ENCODE assay signal across 9 cellular contexts in the genomic region with DNA sequence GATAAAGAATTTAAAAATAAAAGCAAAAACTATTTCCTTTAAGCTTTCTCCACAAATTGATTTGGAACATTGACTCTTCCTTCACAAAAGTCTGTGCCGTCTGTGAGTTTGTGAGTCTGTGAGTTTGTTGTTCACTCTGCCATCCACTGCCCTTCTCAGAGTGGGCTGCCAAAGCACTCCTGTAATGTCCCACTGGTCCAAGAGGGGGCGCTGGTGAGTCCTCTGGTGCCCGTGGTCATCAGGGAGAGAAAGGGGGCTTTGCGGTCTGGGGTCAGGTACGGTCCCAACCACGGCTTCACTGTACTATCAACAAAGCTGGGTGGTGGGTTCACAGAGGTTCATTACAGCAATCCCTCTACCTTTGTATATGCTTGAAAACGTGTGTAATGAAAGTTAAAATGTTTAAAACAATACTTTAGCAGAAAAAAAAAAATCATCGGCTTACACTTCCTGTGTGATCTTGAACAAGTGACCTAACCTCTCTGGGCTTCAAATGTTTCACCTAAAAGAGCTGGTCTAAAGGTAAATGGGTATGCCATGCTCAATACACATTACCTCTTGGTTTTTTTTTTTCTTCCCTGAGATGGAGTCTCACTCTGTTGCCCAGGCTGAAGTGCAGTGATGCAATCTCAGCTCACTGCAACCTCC. TPM values are rescaled to one million over a fixed set of nuclear protein-coding genes. Genes with fewer than 3 reads are reported as not detected.
DNase-seq lines count a peak whose midpoint lies in the region; TF ChIP-seq lines count a peak whose summit lies in the region.
"Had no signal": no experiment of that assay in that cellular context is flagged by ENCODE, and none has a peak within 500 bp of the region (broad histone marks: within the 10 kb centered on the region; RNA-seq: fewer than 3 reads in every experiment).

No MANE protein-coding gene starts in this region.

- DNase-seq in NCI-H2196 (lab: John Stamatoyannopoulos, UW; ENCODE audit: unreplicated experiment): peak; percentile 6
- DNase-seq in NCI-H2196 treated with DMSO at 0.1 percent for 48 hours (lab: John Stamatoyannopoulos, UW; ENCODE audit: unreplicated experiment): no peak
- DNase-seq in T-helper 1 cell: peak in 3 of 5 donors; percentile 19 to 38 (median 23)
- no peak for DNase-seq in cardiac fibroblast (ENCODE audit: low read depth in 2 of 2)
- DNase-seq in posterior cingulate gyrus: no peak
- DNase-seq in cerebellum (ENCODE audit: low spot score): no peak
- no peak for DNase-seq in RKO (ENCODE audit: low spot score)

- H3K36me3 ChIP-seq in neural cell (ENCODE audit: insufficient read depth, low read length): no peaks in the 10 kb centered on the region

- no peaks in the 10 kb centered on the region for H3F3A ChIP-seq in neural cell (ENCODE audit: insufficient read depth, low read length, poor library complexity, severe bottlenecking)

- no peak overlapping the region for H3K4me3 ChIP-seq in cardiac fibroblast (replicated peaks in 1 of 2; ENCODE audit: low read depth in 2 of 2, low read length in 2 of 2)
- no peak overlapping the region for H3K4me3 ChIP-seq in neural cell (ENCODE audit: low read length)

- no peak overlapping the region for H3K9ac ChIP-seq in neural cell (ENCODE audit: low read length)

- H4K20me1 ChIP-seq in neural cell (ENCODE audit: insufficient read depth): no peaks in the 10 kb centered on the region

- intact Hi-C loops in posterior cingulate gyrus (cut with DNase I): no loop called here

- H2AFZ ChIP-seq in neural cell (ENCODE audit: low read depth, low read length): no peak overlapping the region

- peak; percentile 90 for TF ChIP-seq CTCF in cardiac fibroblast (IDR thresholded peaks at IDR 0.05; ENCODE audit: low read depth, low read length)
- peak; percentile 24 for TF ChIP-seq CTCF in neural cell (IDR thresholded peaks at IDR 0.05; ENCODE audit: poor library complexity, severe bottlenecking)

- H3K9me3 ChIP-seq in neural cell (ENCODE audit: low read length): no peaks in the 10 kb centered on the region

- no peaks in the 10 kb centered on the region for H3K9me2 ChIP-seq in neural cell (ENCODE audit: insufficient read depth, low read length)

- no peak for TF ChIP-seq EP300 in neural cell (conservative IDR thresholded peaks at IDR 0.05; ENCODE audit: poor library complexity, severe bottlenecking)

- TF ChIP-seq RAD21 in neural cell (conservative IDR thresholded peaks at IDR 0.05): no peak

- peaks cover 29% of the 10 kb centered on the region for H3K27me3 ChIP-seq in neural cell (ENCODE audit: insufficient read depth, low read depth, low read length)

- H3K79me2 ChIP-seq in neural cell (replicated peaks; ENCODE audit: insufficient read depth, low read length): no peaks in the 10 kb centered on the region

- H3K27ac ChIP-seq in neural cell (ENCODE audit: low read length): no peak overlapping the region

- no peak overlapping the region for H3K4me2 ChIP-seq in neural cell (ENCODE audit: low read length)

TF ChIP-seq in neural cell, 6 proteins besides CTCF, POLR2A, EP300 and RAD21:
- no peak for TF ChIP-seq TAF1 (IDR thresholded peaks at IDR 0.05; ENCODE audit: low read depth)
- no peak for TF ChIP-seq EZH2 (IDR thresholded peaks at IDR 0.05; ENCODE audit: borderline replicate concordance, insufficient read depth, low read length, poor library complexity, severe bottlenecking)
- no peak for TF ChIP-seq POLR2AphosphoS5 (IDR thresholded peaks at IDR 0.05)
- TF ChIP-seq, protein P1, sequence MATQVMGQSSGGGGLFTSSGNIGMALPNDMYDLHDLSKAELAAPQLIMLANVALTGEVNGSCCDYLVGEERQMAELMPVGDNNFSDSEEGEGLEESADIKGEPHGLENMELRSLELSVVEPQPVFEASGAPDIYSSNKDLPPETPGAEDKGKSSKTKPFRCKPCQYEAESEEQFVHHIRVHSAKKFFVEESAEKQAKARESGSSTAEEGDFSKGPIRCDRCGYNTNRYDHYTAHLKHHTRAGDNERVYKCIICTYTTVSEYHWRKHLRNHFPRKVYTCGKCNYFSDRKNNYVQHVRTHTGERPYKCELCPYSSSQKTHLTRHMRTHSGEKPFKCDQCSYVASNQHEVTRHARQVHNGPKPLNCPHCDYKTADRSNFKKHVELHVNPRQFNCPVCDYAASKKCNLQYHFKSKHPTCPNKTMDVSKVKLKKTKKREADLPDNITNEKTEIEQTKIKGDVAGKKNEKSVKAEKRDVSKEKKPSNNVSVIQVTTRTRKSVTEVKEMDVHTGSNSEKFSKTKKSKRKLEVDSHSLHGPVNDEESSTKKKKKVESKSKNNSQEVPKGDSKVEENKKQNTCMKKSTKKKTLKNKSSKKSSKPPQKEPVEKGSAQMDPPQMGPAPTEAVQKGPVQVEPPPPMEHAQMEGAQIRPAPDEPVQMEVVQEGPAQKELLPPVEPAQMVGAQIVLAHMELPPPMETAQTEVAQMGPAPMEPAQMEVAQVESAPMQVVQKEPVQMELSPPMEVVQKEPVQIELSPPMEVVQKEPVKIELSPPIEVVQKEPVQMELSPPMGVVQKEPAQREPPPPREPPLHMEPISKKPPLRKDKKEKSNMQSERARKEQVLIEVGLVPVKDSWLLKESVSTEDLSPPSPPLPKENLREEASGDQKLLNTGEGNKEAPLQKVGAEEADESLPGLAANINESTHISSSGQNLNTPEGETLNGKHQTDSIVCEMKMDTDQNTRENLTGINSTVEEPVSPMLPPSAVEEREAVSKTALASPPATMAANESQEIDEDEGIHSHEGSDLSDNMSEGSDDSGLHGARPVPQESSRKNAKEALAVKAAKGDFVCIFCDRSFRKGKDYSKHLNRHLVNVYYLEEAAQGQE (IDR thresholded peaks at IDR 0.05; ENCODE audit: borderline replicate concordance): no peak
- no peak for TF ChIP-seq SMC3 (conservative IDR thresholded peaks at IDR 0.05; ENCODE audit: poor library complexity)
- TF ChIP-seq MXI1 (conservative IDR thresholded peaks at IDR 0.05; ENCODE audit: poor library complexity, severe bottlenecking): no peak

RNA-seq across cellular contexts. Expression of a gene that starts 5.6 kb away (rescaled TPM):
- not detected in 2 replicates for polyA plus RNA-seq in neural cell
- polyA minus RNA-seq in neural cell: not detected in 2 replicates
- not detected for total RNA-seq in cerebellum
- total RNA-seq: CD4-positive, alpha-beta memory T cell had no signal
- polyA plus RNA-seq: CD4-positive, alpha-beta memory T cell had no signal

Comparison
In these comparisons a context has a peak if more than half of its experiments do, and no peak if none do; other contexts are left out.
1. DNase-seq: peak in NCI-H2196 (single experiment) and T-helper 1 cell (3 of 5); none in NCI-H2196 treated with DMSO at 0.1 percent for 48 hours (single experiment), cardiac fibroblast (0 of 2), posterior cingulate gyrus (0 of 10), cerebellum (single experiment) and RKO (single experiment).